ENCODE assay signal across 1 cellular context in the genomic region with DNA sequence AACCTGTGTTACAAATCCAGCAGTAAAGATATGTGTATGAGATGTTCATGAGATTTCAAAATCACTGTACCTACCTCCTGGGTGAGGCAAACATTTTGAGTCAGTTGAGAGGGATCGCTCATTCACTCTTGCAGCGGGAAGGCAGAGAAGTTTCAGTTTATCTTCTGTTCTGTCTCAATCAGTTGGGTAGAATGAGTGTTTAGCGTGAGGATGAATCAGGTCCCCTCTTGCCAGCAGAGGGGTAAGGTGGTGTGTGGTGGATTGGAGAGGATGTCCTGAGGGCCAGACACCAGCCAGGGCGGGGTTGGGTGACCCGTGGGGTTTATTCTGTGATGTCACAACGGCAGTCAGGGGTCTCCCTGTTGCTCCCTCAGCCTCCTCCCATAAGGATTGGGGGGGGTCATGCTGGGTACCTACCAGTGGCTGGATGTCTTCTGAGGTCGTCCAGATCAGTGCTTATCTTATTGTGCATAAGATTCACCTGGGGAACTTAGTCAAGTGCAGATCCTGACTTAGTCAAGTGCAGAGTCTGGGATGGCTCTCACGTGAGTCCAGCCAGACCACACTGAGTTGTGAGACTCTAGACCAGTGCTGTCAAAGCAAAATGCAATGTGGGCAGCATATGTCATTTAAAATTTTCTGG.
TF ChIP-seq lines count a peak whose summit lies in the region.

Gene GSG1 (minus strand): TSS at position 277 of the 643 bp plus-strand sequence. CDS start 155 bp downstream, at position 122.

TF ChIP-seq in A549, 52 proteins besides CTCF, POLR2A, EP300 and RAD21:
- no peak for TF ChIP-seq PBX3 (IDR thresholded peaks at IDR 0.05)
- no peak for TF ChIP-seq EHF (CRISPR knock-in tag; IDR thresholded peaks at IDR 0.05)
- TF ChIP-seq FOSB (CRISPR knock-in tag; IDR thresholded peaks at IDR 0.05): no peak
- TF ChIP-seq TP53 (CRISPR knock-in tag; IDR thresholded peaks at IDR 0.05): no peak
- TF ChIP-seq NR3C1 (IDR thresholded peaks at IDR 0.05): no peak
- TF ChIP-seq HEYL (CRISPR knock-in tag; IDR thresholded peaks at IDR 0.05): no peak
- no peak for TF ChIP-seq CBX8 (IDR thresholded peaks at IDR 0.05)
- TF ChIP-seq, protein P1, sequence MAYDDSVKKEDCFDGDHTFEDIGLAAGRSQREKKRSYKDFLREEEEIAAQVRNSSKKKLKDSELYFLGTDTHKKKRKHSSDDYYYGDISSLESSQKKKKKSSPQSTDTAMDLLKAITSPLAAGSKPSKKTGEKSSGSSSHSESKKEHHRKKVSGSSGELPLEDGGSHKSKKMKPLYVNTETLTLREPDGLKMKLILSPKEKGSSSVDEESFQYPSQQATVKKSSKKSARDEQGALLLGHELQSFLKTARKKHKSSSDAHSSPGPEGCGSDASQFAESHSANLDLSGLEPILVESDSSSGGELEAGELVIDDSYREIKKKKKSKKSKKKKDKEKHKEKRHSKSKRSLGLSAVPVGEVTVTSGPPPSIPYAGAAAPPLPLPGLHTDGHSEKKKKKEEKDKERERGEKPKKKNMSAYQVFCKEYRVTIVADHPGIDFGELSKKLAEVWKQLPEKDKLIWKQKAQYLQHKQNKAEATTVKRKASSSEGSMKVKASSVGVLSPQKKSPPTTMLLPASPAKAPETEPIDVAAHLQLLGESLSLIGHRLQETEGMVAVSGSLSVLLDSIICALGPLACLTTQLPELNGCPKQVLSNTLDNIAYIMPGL (CRISPR knock-in tag; IDR thresholded peaks at IDR 0.05; ENCODE audit: borderline replicate concordance): no peak
- TF ChIP-seq, protein P2, sequence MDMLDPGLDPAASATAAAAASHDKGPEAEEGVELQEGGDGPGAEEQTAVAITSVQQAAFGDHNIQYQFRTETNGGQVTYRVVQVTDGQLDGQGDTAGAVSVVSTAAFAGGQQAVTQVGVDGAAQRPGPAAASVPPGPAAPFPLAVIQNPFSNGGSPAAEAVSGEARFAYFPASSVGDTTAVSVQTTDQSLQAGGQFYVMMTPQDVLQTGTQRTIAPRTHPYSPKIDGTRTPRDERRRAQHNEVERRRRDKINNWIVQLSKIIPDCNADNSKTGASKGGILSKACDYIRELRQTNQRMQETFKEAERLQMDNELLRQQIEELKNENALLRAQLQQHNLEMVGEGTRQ (IDR thresholded peaks at IDR 0.05): no peak
- TF ChIP-seq JUN (IDR thresholded peaks at IDR 0.05): no peak
- TF ChIP-seq HOXB5 (CRISPR knock-in tag; IDR thresholded peaks at IDR 0.05): no peak
- TF ChIP-seq TFCP2L1 (CRISPR knock-in tag; IDR thresholded peaks at IDR 0.05): no peak
- no peak for TF ChIP-seq RCOR1 (IDR thresholded peaks at IDR 0.05; ENCODE audit: low read depth, low read length)
- TF ChIP-seq BHLHE40 (IDR thresholded peaks at IDR 0.05; ENCODE audit: low read depth, low read length): no peak
- no peak for TF ChIP-seq SREBF2 (IDR thresholded peaks at IDR 0.05)
- TF ChIP-seq CHD4 (IDR thresholded peaks at IDR 0.05; ENCODE audit: borderline replicate concordance): no peak
- no peak for TF ChIP-seq NFE2L2 (conservative IDR thresholded peaks at IDR 0.05; ENCODE audit: low read length)
- no peak for TF ChIP-seq HOXB13 (CRISPR knock-in tag; IDR thresholded peaks at IDR 0.05; ENCODE audit: low read depth)
- no peak for TF ChIP-seq CHD2 (IDR thresholded peaks at IDR 0.05; ENCODE audit: low read length, partially characterized antibody)
- TF ChIP-seq HDAC2 (IDR thresholded peaks at IDR 0.05): no peak
